31 cellular contexts compared by ENCODE assay signal in the genomic region with DNA sequence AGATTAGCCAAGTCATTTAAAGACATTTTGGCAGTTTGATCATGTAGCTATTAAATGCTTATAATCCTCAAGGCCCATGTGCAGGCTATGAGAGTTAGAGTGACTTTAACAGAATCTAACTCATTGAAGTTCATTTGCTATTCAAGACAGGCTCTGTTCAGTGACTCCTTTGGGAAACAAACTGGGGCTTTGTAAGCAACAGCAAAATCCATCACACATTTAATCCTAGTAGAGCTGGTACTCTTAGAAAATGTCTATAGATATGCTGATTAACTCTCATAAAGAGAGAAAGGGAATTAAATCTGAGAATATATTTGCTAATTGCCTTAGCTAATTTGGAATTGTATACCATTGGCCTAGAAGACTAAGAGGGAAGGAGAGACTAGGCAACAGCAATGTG.
"Had no signal": no experiment of that assay in that cellular context is flagged by ENCODE, and none has a peak within 500 bp of the region (broad histone marks: within the 10 kb centered on the region; RNA-seq: fewer than 3 reads in every experiment).

No MANE protein-coding gene starts in this region.

- H3K9me3 ChIP-seq: esophagus squamous epithelium, gastroesophageal sphincter had no signal

- FAIRE-seq: bronchial epithelial cell, colon had no signal

- DNase-seq: activated CD4-positive, alpha-beta T cell treated with anti-CD3 and anti-CD28 coated beads for 1 hour; activated CD4-positive, alpha-beta T cell treated with anti-CD3 and anti-CD28 coated beads for 4 hours; activated CD4-positive, alpha-beta T cell treated with anti-CD3 and anti-CD28 coated beads, Interleukin-2, amount 50 U/mL, for 1 hour; activated CD4-positive, alpha-beta T cell treated with anti-CD3 and anti-CD28 coated beads, Interleukin-2, amount 50 U/mL, for 48 hours; activated CD4-positive, CD25-positive, alpha-beta regulatory T cell; activated CD8-positive, alpha-beta memory T cell treated with anti-CD3 and anti-CD28 coated beads for 24 hours; activated CD8-positive, alpha-beta T cell treated with anti-CD3 and anti-CD28 coated beads for 36 hours; activated effector memory CD4-positive, alpha-beta T cell treated with Interleukin-2 at 50 U/mL for 16 hours; activated gamma-delta T cell treated with Interleukin-2 at 50 U/mL for 16 hours; activated naive CD4-positive, alpha-beta T cell treated with anti-CD3 and anti-CD28 coated beads, Interleukin-2, amount 50 U/mL, for 16 hours; activated naive CD4-positive, alpha-beta T cell treated with Interleukin-2 at 50 U/mL for 16 hours; activated T-cell treated with anti-CD3 and anti-CD28 coated beads, Interleukin-2, amount 50 U/mL, for 4 hours; amniotic stem cell; anterior cingulate cortex; brain microvascular endothelial cell; caudate nucleus; cortex of kidney; dermis blood vessel endothelial cell; effector CD4-positive, alpha-beta T cell; effector memory CD8-positive, alpha-beta T cell; esophagus squamous epithelium; foreskin melanocyte; T-helper 1 cell; T-helper 17 cell; T1000 had no signal

- H3K4me1 ChIP-seq: esophagus squamous epithelium had no signal

- H3K4me1 Mint-ChIP-seq: activated T-helper 17 cell treated with anti-CD3 and anti-CD28 coated beads, Interleukin-2, amount 50 U/mL, for 72 hours; T-helper 17 cell had no signal

- H3K9me3 Mint-ChIP-seq: activated CD8-positive, alpha-beta T cell treated with anti-CD3 and anti-CD28 coated beads for 36 hours; activated T-cell treated with anti-CD3 and anti-CD28 coated beads, Interleukin-2, amount 50 U/mL, for 4 hours; T-helper 2 cell treated with Interferon-gamma antibody and Interleukin-4, amounts not matched to agents 5 μg/mL and 100 μg/mL, for 36 hours had no signal

- H3K27ac ChIP-seq: brain microvascular endothelial cell, esophagus squamous epithelium, gastroesophageal sphincter had no signal

- H3K27me3 Mint-ChIP-seq: effector memory CD8-positive, alpha-beta T cell had no signal

- ATAC-seq: activated CD8-positive, alpha-beta T cell treated with anti-CD3 and anti-CD28 coated beads for 36 hours; activated T-cell treated with anti-CD3 and anti-CD28 coated beads, Interleukin-2, amount 50 U/mL, for 4 hours; activated T-helper 17 cell treated with anti-CD3 and anti-CD28 coated beads, Interleukin-2, amount 50 U/mL, for 72 hours; effector memory CD8-positive, alpha-beta T cell; gastroesophageal sphincter; T-helper 17 cell had no signal

- H3K4me3 ChIP-seq: esophagus squamous epithelium, gastroesophageal sphincter had no signal

- H3K36me3 ChIP-seq: brain microvascular endothelial cell, esophagus squamous epithelium, gastroesophageal sphincter had no signal

- H3K36me3 Mint-ChIP-seq: activated naive CD8-positive, alpha-beta T cell had no signal

- H3K27ac Mint-ChIP-seq: activated CD8-positive, alpha-beta T cell treated with anti-CD3 and anti-CD28 coated beads for 36 hours; activated naive CD8-positive, alpha-beta T cell; activated T-helper 17 cell treated with anti-CD3 and anti-CD28 coated beads, Interleukin-2, amount 50 U/mL, for 72 hours; effector memory CD8-positive, alpha-beta T cell; T-helper 17 cell; T-helper 2 cell treated with Interferon-gamma antibody and Interleukin-4, amounts not matched to agents 5 μg/mL and 100 μg/mL, for 36 hours had no signal

- H3K27me3 ChIP-seq: brain microvascular endothelial cell, esophagus squamous epithelium, gastroesophageal sphincter had no signal

- H3K4me3 Mint-ChIP-seq: activated CD8-positive, alpha-beta T cell treated with anti-CD3 and anti-CD28 coated beads for 36 hours; activated naive CD8-positive, alpha-beta T cell; activated T-cell treated with anti-CD3 and anti-CD28 coated beads, Interleukin-2, amount 50 U/mL, for 4 hours; activated T-helper 17 cell treated with anti-CD3 and anti-CD28 coated beads, Interleukin-2, amount 50 U/mL, for 72 hours; effector memory CD8-positive, alpha-beta T cell; T-helper 17 cell; T-helper 2 cell treated with Interferon-gamma antibody and Interleukin-4, amounts not matched to agents 5 μg/mL and 100 μg/mL, for 36 hours had no signal
